8 cellular contexts compared by ENCODE assay signal in the genomic region with DNA sequence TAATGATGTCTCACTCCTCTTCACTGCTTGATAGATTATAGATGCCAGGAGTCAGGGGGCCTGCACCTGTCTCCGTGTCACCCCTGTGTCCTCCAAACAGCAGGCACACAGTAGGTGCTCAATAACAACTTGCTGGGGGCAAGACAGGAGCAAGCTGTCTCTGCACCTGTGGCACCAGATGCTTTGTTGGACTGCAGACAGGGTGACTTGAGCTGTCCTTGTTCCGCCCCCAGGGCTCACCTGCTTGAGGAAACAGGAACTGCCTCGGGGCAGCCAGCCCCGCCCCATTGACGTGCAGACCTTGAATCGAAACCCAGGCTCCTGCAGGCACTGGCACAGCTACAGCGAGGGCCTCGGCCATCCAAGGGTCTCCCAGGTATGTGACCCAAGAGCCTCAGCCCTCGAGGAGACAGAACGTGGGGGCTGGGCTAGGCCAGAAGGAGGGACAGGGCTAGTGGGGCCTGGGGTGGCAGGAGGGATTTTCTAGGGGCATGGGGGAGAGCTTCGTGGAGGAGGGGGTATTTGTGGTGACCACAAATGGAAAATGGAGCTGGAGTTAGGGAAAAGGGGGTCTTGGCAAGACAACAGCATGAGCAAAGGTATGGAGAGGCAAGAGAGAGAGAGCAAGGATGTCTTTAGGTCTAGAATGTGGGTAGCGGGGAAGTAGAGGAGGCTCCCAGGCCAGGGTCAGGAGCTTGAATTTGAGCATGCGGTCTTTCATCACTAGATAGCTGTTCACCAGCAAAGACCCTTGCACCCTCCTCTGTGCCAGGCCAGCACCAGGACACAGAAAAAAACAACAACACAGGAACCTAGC. TPM values are rescaled to one million over a fixed set of nuclear protein-coding genes. Genes with fewer than 3 reads are reported as not detected.
A peak's percentile ranks its signal among the peaks of the same experiment; 100 is the strongest.
DNase-seq lines count a peak whose midpoint lies in the region; ATAC-seq, FAIRE-seq and TF ChIP-seq lines count a peak whose summit lies in the region.

HSH2D (plus strand) TSS at position 287 of the 817 bp plus-strand sequence. CDS start 5,066 bp downstream, outside the sequence.

- H3K4me2 ChIP-seq in KMS-11: peak within 1 kb of the TSS; percentile 62; the same call in 1 of the 2 replicates

- H3K4me1 Mint-ChIP-seq in CD4-positive, CD25-positive, alpha-beta regulatory T cell: peaks cover 4 to 36% (median 23%) of the 10 kb centered on the region in 4 donors

- peak; percentile 63 to 96 (median 81) for DNase-seq in CD4-positive, CD25-positive, alpha-beta regulatory T cell
- DNase-seq in activated CD4-positive, CD25-positive, alpha-beta regulatory T cell (lab: John Stamatoyannopoulos, UW): peak; percentile 44 to 84 (median 74)
- DNase-seq in small intestine (peak; percentile 98), foreskin fibroblast (no peak), dedifferentiated amniotic fluid mesenchymal stem cell (ENCODE audit: extremely low spot score) (no peak)

- H2AFZ ChIP-seq in KMS-11 (ENCODE audit: low read depth): peak within 1 kb of the TSS; percentile 57; the same call in 1 of the 2 replicates

- peak; percentile 99 for ATAC-seq in CD4-positive, CD25-positive, alpha-beta regulatory T cell (ENCODE audit: low read depth in 2 of 2)
- peak; percentile 53 for ATAC-seq in GM19438 (IDR thresholded peaks at IDR 0.05; ENCODE audit: low read depth, unreplicated experiment)

- peaks cover 42% of the 10 kb centered on the region for H3K4me1 ChIP-seq in CD4-positive, CD25-positive, alpha-beta regulatory T cell (ENCODE audit: control insufficient read depth, insufficient read depth, low read length, poor library complexity, severe bottlenecking)
- peaks cover 6% of the 10 kb centered on the region for H3K4me1 ChIP-seq in KMS-11 (ENCODE audit: low read depth, poor library complexity, severe bottlenecking)
- H3K4me1 ChIP-seq in duodenal mucosa (ENCODE audit: control insufficient read depth in 1 of 2, insufficient read depth in 2 of 2, low read length in 2 of 2): peaks cover 9 to 10% of the 10 kb centered on the region in 2 donors
- H3K4me1 ChIP-seq in small intestine (ENCODE audit: control insufficient read depth in 2 of 2, insufficient read depth in 1 of 2, low read depth in 1 of 2, low read length in 1 of 2): no peaks in the 10 kb centered on the region

- no peaks in the 10 kb centered on the region for H4K20me1 ChIP-seq in KMS-11 (ENCODE audit: insufficient read depth)

- H3K79me2 ChIP-seq in KMS-11 (ENCODE audit: insufficient read depth, low read depth): no peaks in the 10 kb centered on the region

- 7 to 23% (median 9%) methylated on average over 13 of the region's 13 CpGs for WGBS in small intestine, 3 donors

- H3K9me3 Mint-ChIP-seq in CD4-positive, CD25-positive, alpha-beta regulatory T cell: peaks cover 0 to 1% (median 0%) of the 10 kb centered on the region in 7 donors

- H3K4me3 ChIP-seq in CD4-positive, CD25-positive, alpha-beta regulatory T cell (ENCODE audit: low read depth, low read length): peak within 1 kb of the TSS; percentile 89
- H3K4me3 ChIP-seq in KMS-11 (IDR thresholded peaks at IDR 0.05; ENCODE audit: insufficient read depth, low read depth, low read length) (no peak within 1 kb of the TSS), duodenal mucosa (ENCODE audit: low read depth in 1 of 2, low read length in 2 of 2) (peak within 1 kb of the TSS; percentile 71 to 81), small intestine (ENCODE audit: low read depth in 1 of 2, low read length in 2 of 2) (peak within 1 kb of the TSS; percentile 40 to 57), foreskin fibroblast (ENCODE audit: low read depth in 1 of 2, low read length in 2 of 2) (no peak within 1 kb of the TSS)

- H3K36me3 Mint-ChIP-seq in CD4-positive, CD25-positive, alpha-beta regulatory T cell: no peaks in the 10 kb centered on the region

- no peak for FAIRE-seq in small intestine (lab: Jason Lieb, UNC)

- TF ChIP-seq CTCF in KMS-11 (conservative IDR thresholded peaks at IDR 0.05; ENCODE audit: low read depth, low read length) (no peak), foreskin fibroblast (IDR thresholded peaks at IDR 0.05; ENCODE audit: low read depth, low read length) (no peak)

- H3K9ac ChIP-seq in KMS-11 (peak within 1 kb of the TSS; percentile 49; the same call in 1 of the 2 replicates), duodenal mucosa (ENCODE audit: low read depth in 1 of 2, low read length in 2 of 2) (peak within 1 kb of the TSS; percentile 61 to 98)

- no peaks in the 10 kb centered on the region for H3K9me3 ChIP-seq in CD4-positive, CD25-positive, alpha-beta regulatory T cell (ENCODE audit: control insufficient read depth in 2 of 2, low read length in 2 of 2)
- H3K9me3 ChIP-seq in duodenal mucosa (ENCODE audit: control insufficient read depth in 1 of 2, low read length in 2 of 2): no peaks in the 10 kb centered on the region
- H3K9me3 ChIP-seq in small intestine (ENCODE audit: control insufficient read depth, low read depth): no peaks in the 10 kb centered on the region

- H3K36me3 ChIP-seq in CD4-positive, CD25-positive, alpha-beta regulatory T cell (ENCODE audit: control insufficient read depth, insufficient read depth, low read length): peaks cover 8% of the 10 kb centered on the region
- H3K36me3 ChIP-seq in KMS-11 (ENCODE audit: insufficient read depth): no peaks in the 10 kb centered on the region
- peaks cover 1 to 7% of the 10 kb centered on the region in 2 donors for H3K36me3 ChIP-seq in duodenal mucosa (ENCODE audit: control insufficient read depth in 1 of 2, insufficient read depth in 2 of 2, low read length in 2 of 2)
- no peaks in the 10 kb centered on the region for H3K36me3 ChIP-seq in small intestine (ENCODE audit: control insufficient read depth in 2 of 2, insufficient read depth in 2 of 2, low read length in 2 of 2)

- H3K27me3 Mint-ChIP-seq in CD4-positive, CD25-positive, alpha-beta regulatory T cell: no peaks in the 10 kb centered on the region

- H3K27ac ChIP-seq in CD4-positive, CD25-positive, alpha-beta regulatory T cell (ENCODE audit: insufficient read depth, low read length, poor library complexity, severe bottlenecking): peak within 1 kb of the TSS; percentile 80
- H3K27ac ChIP-seq in KMS-11 (peak within 1 kb of the TSS; percentile 4; the same call in 1 of the 2 replicates), duodenal mucosa (ENCODE audit: low read depth, low read length) (peak within 1 kb of the TSS; percentile 72), small intestine (ENCODE audit: low read depth in 1 of 2, low read length in 1 of 2) (peak within 1 kb of the TSS; percentile 68 to 81)

- peak within 1 kb of the TSS; percentile 82 to 100 (median 94) for H3K4me3 Mint-ChIP-seq in CD4-positive, CD25-positive, alpha-beta regulatory T cell

- H3K27me3 ChIP-seq in CD4-positive, CD25-positive, alpha-beta regulatory T cell (ENCODE audit: control insufficient read depth, insufficient read depth, low read length): no peaks in the 10 kb centered on the region
- H3K27me3 ChIP-seq in KMS-11 (ENCODE audit: insufficient read depth, low read depth) (no peaks in the 10 kb centered on the region), duodenal mucosa (ENCODE audit: control insufficient read depth in 1 of 2, insufficient read depth in 2 of 2, low read length in 2 of 2) (no peaks in the 10 kb centered on the region), small intestine (ENCODE audit: control insufficient read depth in 2 of 2, insufficient read depth in 2 of 2, low read length in 2 of 2) (no peaks in the 10 kb centered on the region)

- peak within 1 kb of the TSS; percentile 99 for H3K27ac Mint-ChIP-seq in CD4-positive, CD25-positive, alpha-beta regulatory T cell

RNA-seq across cellular contexts. Expression of gene HSH2D, which starts in this region (rescaled TPM):
- 45.5 TPM for total RNA-seq in CD4-positive, CD25-positive, alpha-beta regulatory T cell
- 10 to 100 TPM in 3 of 4 donors, 1 to 10 TPM in 1; 8.8 to 17.0 (median 12.4) TPM for polyA plus RNA-seq in CD4-positive, CD25-positive, alpha-beta regulatory T cell
- 10 to 100 TPM; 14.8 to 31.3 (median 22.7) TPM for polyA plus RNA-seq in small intestine

Comparison
In these comparisons a context has a peak if more than half of its experiments do, and no peak if none do; other contexts are left out.
1. DNase-seq: peak in CD4-positive, CD25-positive, alpha-beta regulatory T cell (3 of 3), activated CD4-positive, CD25-positive, alpha-beta regulatory T cell (4 of 4) and small intestine (single experiment); none in foreskin fibroblast (0 of 2) and dedifferentiated amniotic fluid mesenchymal stem cell (single experiment).
2. H3K27ac ChIP-seq: peak in every context shown above with its lines; median percentile 80 in CD4-positive, CD25-positive, alpha-beta regulatory T cell; 74 in small intestine; 72 in duodenal mucosa; 4 in KMS-11.
3. H3K4me3 ChIP-seq: peak in CD4-positive, CD25-positive, alpha-beta regulatory T cell (single experiment), duodenal mucosa (2 of 2) and small intestine (2 of 2); none in KMS-11 (single experiment) and foreskin fibroblast (0 of 2).